ENCODE assay signal across 11 cellular contexts in genomic region chr6:2688416-2689064, GRCh38.
DNase-seq lines count a peak whose midpoint lies in the region; ATAC-seq lines count a peak whose summit lies in the region.
"Had no signal": no experiment of that assay in that cellular context is flagged by ENCODE, and none has a peak within 500 bp of the region (broad histone marks: within the 10 kb centered on the region; RNA-seq: fewer than 3 reads in every experiment).

No MANE protein-coding gene starts in this region.

- H3K27ac Mint-ChIP-seq in activated T-helper 17 cell treated with anti-CD3 and anti-CD28 coated beads, Interleukin-2, amount 50 U/mL, for 72 hours, result no peak overlapping the region
- H3K27ac Mint-ChIP-seq: natural killer cell had no signal

- peak; percentile 82 for ATAC-seq in activated T-helper 17 cell treated with anti-CD3 and anti-CD28 coated beads, Interleukin-2, amount 50 U/mL, for 72 hours (replicated peaks)
- ATAC-seq in sciatic nerve, result no peak
- ATAC-seq in HG03442 (IDR thresholded peaks at IDR 0.05; ENCODE audit: unreplicated experiment), result no peak
- ATAC-seq: gastroesophageal sphincter, natural killer cell had no signal

- no peaks in the 10 kb centered on the region for H3K27me3 Mint-ChIP-seq in activated T-helper 17 cell treated with anti-CD3 and anti-CD28 coated beads, Interleukin-2, amount 50 U/mL, for 72 hours

- H3K4me3 Mint-ChIP-seq in activated T-helper 17 cell treated with anti-CD3 and anti-CD28 coated beads, Interleukin-2, amount 50 U/mL, for 72 hours, result no peak overlapping the region
- H3K4me3 Mint-ChIP-seq: natural killer cell had no signal

- no peaks in the 10 kb centered on the region for H3K4me1 Mint-ChIP-seq in activated T-helper 17 cell treated with anti-CD3 and anti-CD28 coated beads, Interleukin-2, amount 50 U/mL, for 72 hours
- H3K4me1 Mint-ChIP-seq: natural killer cell had no signal

- H3K36me3 Mint-ChIP-seq in activated T-helper 17 cell treated with anti-CD3 and anti-CD28 coated beads, Interleukin-2, amount 50 U/mL, for 72 hours (ENCODE audit: low read depth), result no peaks in the 10 kb centered on the region
- H3K36me3 Mint-ChIP-seq: natural killer cell had no signal

- DNase-seq in CD1c-positive myeloid dendritic cell (ENCODE audit: extremely low spot score) (peak; percentile 18), HPDE6-E6E7 (ENCODE audit: extremely low spot score) (peak; percentile 82), kidney glomerular epithelial cell (lab: John Stamatoyannopoulos, UW) (peak; percentile 65), DMS79 treated with DMSO at 0.1 percent for 48 hours (lab: John Stamatoyannopoulos, UW) (no peak), sciatic nerve (ENCODE audit: low spot score) (no peak)
- DNase-seq in stimulated activated CD4-positive, alpha-beta T cell treated with anti-CD3 and anti-CD28 coated beads, Interleukin-4, amount 100 ng/mL, for 1 hour, result no peak
- DNase-seq: activated gamma-delta T cell treated with Interleukin-2 at 50 U/mL for 16 hours, natural killer cell had no signal

- no peaks in the 10 kb centered on the region for H3K9me3 Mint-ChIP-seq in activated T-helper 17 cell treated with anti-CD3 and anti-CD28 coated beads, Interleukin-2, amount 50 U/mL, for 72 hours
- H3K9me3 Mint-ChIP-seq: natural killer cell had no signal

- intact Hi-C loops in sciatic nerve (cut with DNase I), result no loop called here

Comparison
In these comparisons a context has a peak if more than half of its experiments do, and no peak if none do; other contexts are left out.
1. DNase-seq: peak in CD1c-positive myeloid dendritic cell (single experiment), HPDE6-E6E7 (single experiment) and kidney glomerular epithelial cell (single experiment); none in DMS79 treated with DMSO at 0.1 percent for 48 hours (single experiment), stimulated activated CD4-positive, alpha-beta T cell treated with anti-CD3 and anti-CD28 coated beads, Interleukin-4, amount 100 ng/mL, for 1 hour (single experiment) and sciatic nerve (single experiment).